28 cellular contexts compared by ENCODE assay signal in genomic region chr11:66823700-66824099, GRCh38.
"Had no signal": no experiment of that assay in that cellular context is flagged by ENCODE, and none has a peak within 500 bp of the region (broad histone marks: within the 10 kb centered on the region; RNA-seq: fewer than 3 reads in every experiment).

No MANE protein-coding gene starts in this region.

- H3K27ac Mint-ChIP-seq: dendritic cell treated with granulocyte-macrophage colony-stimulating factor and Interleukin-4, amounts not matched to agents 40 ng/mL and 50 ng/mL, for 4 days; effector memory CD8-positive, alpha-beta T cell; endodermal cell had no signal

- H3K4me1 ChIP-seq: colonic mucosa, esophagus muscularis mucosa, esophagus squamous epithelium, foreskin keratinocyte, gastrocnemius medialis, gastroesophageal sphincter, heart left ventricle, heart right ventricle had no signal

- H3K9me3 ChIP-seq: colonic mucosa, esophagus muscularis mucosa, esophagus squamous epithelium, gastrocnemius medialis, gastroesophageal sphincter, heart left ventricle, heart right ventricle had no signal

- FAIRE-seq: colon, endometrium, endothelial cell of umbilical vein, frontal cortex had no signal

- H3K4me3 ChIP-seq: colonic mucosa, coronary artery, dorsolateral prefrontal cortex, esophagus muscularis mucosa, esophagus squamous epithelium, gastrocnemius medialis, gastroesophageal sphincter, heart left ventricle, heart right ventricle had no signal

- H3K36me3 ChIP-seq: colonic mucosa, gastrocnemius medialis, gastroesophageal sphincter had no signal

- H3K27ac ChIP-seq: colonic mucosa, coronary artery, dorsolateral prefrontal cortex, epithelial cell of prostate, esophagus muscularis mucosa, esophagus squamous epithelium, foreskin keratinocyte, gastrocnemius medialis, gastroesophageal sphincter, heart left ventricle, heart right ventricle had no signal

- DNase-seq: colonic mucosa; dermis blood vessel endothelial cell; dorsolateral prefrontal cortex; effector CD4-positive, alpha-beta T cell; effector CD8-positive, alpha-beta T cell; effector memory CD4-positive, alpha-beta T cell; effector memory CD8-positive, alpha-beta T cell; endodermal cell; erythroblast; esophagus squamous epithelium; foreskin fibroblast; foreskin keratinocyte; foreskin melanocyte; gastrocnemius medialis; glutamatergic neuron; head of caudate nucleus; heart left ventricle; heart right ventricle had no signal

- ATAC-seq: effector memory CD8-positive, alpha-beta T cell; esophagus mucosa; foreskin keratinocyte; gastrocnemius medialis; gastroesophageal sphincter; heart left ventricle; heart right ventricle had no signal

- H3K27me3 ChIP-seq: colonic mucosa, dorsolateral prefrontal cortex, esophagus muscularis mucosa, esophagus squamous epithelium, foreskin keratinocyte, gastrocnemius medialis, gastroesophageal sphincter, heart left ventricle, heart right ventricle had no signal

- H3K4me3 Mint-ChIP-seq: dendritic cell treated with granulocyte-macrophage colony-stimulating factor and Interleukin-4, amounts not matched to agents 40 ng/mL and 50 ng/mL, for 4 days; effector memory CD8-positive, alpha-beta T cell; endodermal cell had no signal

- H3K27me3 Mint-ChIP-seq: dendritic cell treated with granulocyte-macrophage colony-stimulating factor and Interleukin-4, amounts not matched to agents 40 ng/mL and 50 ng/mL, for 4 days; effector memory CD8-positive, alpha-beta T cell had no signal

- H3K9me3 Mint-ChIP-seq: dendritic cell treated with granulocyte-macrophage colony-stimulating factor and Interleukin-4, amounts not matched to agents 40 ng/mL and 50 ng/mL, for 4 days; effector memory CD8-positive, alpha-beta T cell; endodermal cell had no signal
